ENCODE assay signal across 27 cellular contexts in genomic region chr9:18477719-18478118, GRCh38. TPM values are rescaled to one million over a fixed set of nuclear protein-coding genes. Genes with fewer than 3 reads are reported as not detected.
A peak's percentile ranks its signal among the peaks of the same experiment; 100 is the strongest.
DNase-seq lines count a peak whose midpoint lies in the region; ATAC-seq and TF ChIP-seq lines count a peak whose summit lies in the region.
"Had no signal": no experiment of that assay in that cellular context is flagged by ENCODE, and none has a peak within 500 bp of the region (broad histone marks: within the 10 kb centered on the region; RNA-seq: fewer than 3 reads in every experiment).

No MANE protein-coding gene starts in this region.

- H3K27ac ChIP-seq in fibroblast of lung (ENCODE audit: insufficient read depth, low read length) (no peak overlapping the region), osteoblast (ENCODE audit: low read depth, low read length) (peak overlapping the region; percentile 99), ovary (no peak overlapping the region)
- H3K27ac ChIP-seq: A549, body of pancreas, heart right ventricle, pancreas had no signal

- H3K36me3 Mint-ChIP-seq in activated CD4-positive, alpha-beta T cell treated with anti-CD3 and anti-CD28 coated beads, Interleukin-2, amount 10 ng/mL, durations not matched to agents 7 days and 5 days (ENCODE audit: low read depth) = no peaks in the 10 kb centered on the region
- H3K36me3 Mint-ChIP-seq: CD8-positive, alpha-beta memory T cell; naive thymus-derived CD8-positive, alpha-beta T cell had no signal

- peaks cover 26% of the 10 kb centered on the region for H3K27me3 Mint-ChIP-seq in activated CD4-positive, alpha-beta T cell treated with anti-CD3 and anti-CD28 coated beads, Interleukin-2, amount 10 ng/mL, durations not matched to agents 7 days and 5 days

- peak overlapping the region; percentile 1 for H3K4me2 ChIP-seq in fibroblast of lung (ENCODE audit: extremely low read depth, insufficient read depth, low read length)
- H3K4me2 ChIP-seq in osteoblast (ENCODE audit: insufficient read depth, low read length) = peak overlapping the region; percentile 89
- H3K4me2 ChIP-seq: A549 had no signal

- no peak for TF ChIP-seq POLR2A in ovary (IDR thresholded peaks at IDR 0.05)

- H3K27me3 ChIP-seq in MG63 (no peaks in the 10 kb centered on the region), fibroblast of lung (ENCODE audit: control insufficient read depth, insufficient read depth, low read length) (no peaks in the 10 kb centered on the region), osteoblast (ENCODE audit: insufficient read depth, low read length) (no peaks in the 10 kb centered on the region), ovary (no peaks in the 10 kb centered on the region)
- H3K27me3 ChIP-seq: body of pancreas, heart right ventricle, pancreas, suprapubic skin had no signal

- H2AFZ ChIP-seq in fibroblast of lung (ENCODE audit: low read length) (no peak overlapping the region), osteoblast (ENCODE audit: low read length) (no peak overlapping the region)

- POLR2A ChIA-PET in AG04449 (lab: Yijun Ruan, JAX) = interaction anchor here (0.6 to 2.3 kb wide), 5 partner anchors 12 to 223 kb away, joined by 3 to 21 read pairs (median 4); no protein-coding TSS in a partner anchor
- POLR2A ChIA-PET in activated CD4-positive, alpha-beta T cell treated with anti-CD3 and anti-CD28 coated beads, Interleukin-2, amount 10 ng/mL, durations not matched to agents 7 days and 5 days (lab: Charles Lee) = no interaction called here

- no peak overlapping the region for H3K27ac Mint-ChIP-seq in activated CD4-positive, alpha-beta T cell treated with anti-CD3 and anti-CD28 coated beads, Interleukin-2, amount 10 ng/mL, durations not matched to agents 7 days and 5 days
- H3K27ac Mint-ChIP-seq: CD8-positive, alpha-beta memory T cell; naive thymus-derived CD8-positive, alpha-beta T cell had no signal

- H3K79me2 ChIP-seq in fibroblast of lung (ENCODE audit: control insufficient read depth, insufficient read depth, low read length) = peaks cover 66% of the 10 kb centered on the region
- peaks cover 76% of the 10 kb centered on the region for H3K79me2 ChIP-seq in osteoblast (ENCODE audit: insufficient read depth, low read length)

- H3K4me3 Mint-ChIP-seq in activated CD4-positive, alpha-beta T cell treated with anti-CD3 and anti-CD28 coated beads, Interleukin-2, amount 10 ng/mL, durations not matched to agents 7 days and 5 days = no peak overlapping the region
- H3K4me3 Mint-ChIP-seq: CD8-positive, alpha-beta memory T cell; naive thymus-derived CD8-positive, alpha-beta T cell had no signal

- H3K9ac ChIP-seq in fibroblast of lung (ENCODE audit: insufficient read depth, low read length) = no peak overlapping the region

- no peaks in the 10 kb centered on the region for H4K20me1 ChIP-seq in fibroblast of lung (ENCODE audit: control insufficient read depth, extremely low read depth, insufficient read depth, low read length)
- H4K20me1 ChIP-seq in osteoblast (ENCODE audit: insufficient read depth, low read length) = no peaks in the 10 kb centered on the region

- CTCF ChIA-PET in AG04449 (lab: Yijun Ruan, JAX) = interaction anchor here (0.9 to 4.8 kb wide), 8 partner anchors 13 to 551 kb away, joined by 3 to 32 read pairs (median 6); no protein-coding TSS in a partner anchor
- CTCF ChIA-PET in activated CD4-positive, alpha-beta T cell treated with anti-CD3 and anti-CD28 coated beads, Interleukin-2, amount 10 ng/mL, durations not matched to agents 7 days and 5 days (lab: Charles Lee) = no interaction called here

- no peaks in the 10 kb centered on the region for H3K9me3 ChIP-seq in MG63
- H3K9me3 ChIP-seq in fibroblast of lung (ENCODE audit: control insufficient read depth, insufficient read depth, low read depth, low read length) = no peaks in the 10 kb centered on the region
- no peaks in the 10 kb centered on the region for H3K9me3 ChIP-seq in osteoblast (ENCODE audit: low read depth, low read length)
- H3K9me3 ChIP-seq in ovary = no peaks in the 10 kb centered on the region
- H3K9me3 ChIP-seq: A549, body of pancreas, heart right ventricle, pancreas, suprapubic skin had no signal

- intact Hi-C loops in ovary (cut with DNase I) = no loop called here

- H3K4me1 ChIP-seq in fibroblast of lung (ENCODE audit: control insufficient read depth, extremely low read depth, insufficient read depth, low read length) (peaks cover 4% of the 10 kb centered on the region), osteoblast (ENCODE audit: insufficient read depth, low read length) (peaks cover 83% of the 10 kb centered on the region), ovary (ENCODE audit: insufficient read depth) (peaks cover 4% of the 10 kb centered on the region)
- H3K4me1 ChIP-seq: A549 had no signal

- H3K4me3 ChIP-seq in AG04449 (ENCODE audit: low read depth, low read length) (peak overlapping the region; percentile 84), MG63 (peak overlapping the region; percentile 61), fibroblast of lung (replicated peaks in 1 of 4; ENCODE audit: control extremely low read depth in 1 of 4, insufficient read depth in 1 of 4, low read depth in 3 of 4, low read length in 4 of 4) (no peak overlapping the region), osteoblast (ENCODE audit: insufficient read depth, low read length) (peak overlapping the region; percentile 86), ovary (no peak overlapping the region)
- H3K4me3 ChIP-seq: A549, body of pancreas, heart right ventricle, pancreas, suprapubic skin had no signal

- TF ChIP-seq EP300 in ovary (IDR thresholded peaks at IDR 0.05) = no peak

- no peaks in the 10 kb centered on the region for H3K9me3 Mint-ChIP-seq in activated CD4-positive, alpha-beta T cell treated with anti-CD3 and anti-CD28 coated beads, Interleukin-2, amount 10 ng/mL, durations not matched to agents 7 days and 5 days

- DNase-seq in AG04449 (ENCODE audit: low read depth, low spot score) (no peak), MG63 (no peak), fibroblast of lung (ENCODE audit: low read depth in 2 of 2) (peak in 1 of 2 donors; percentile 55), osteoblast (ENCODE audit: insufficient read length, low spot score, missing footprints) (no peak), NCI-H2029 treated with DMSO at 0.1 percent for 48 hours (lab: John Stamatoyannopoulos, UW) (no peak), ovary (no peak)
- no peak for DNase-seq in activated CD4-positive, alpha-beta T cell treated with anti-CD3 and anti-CD28 coated beads, Interleukin-2, amount 10 ng/mL, durations not matched to agents 7 days and 5 days
- DNase-seq: activated CD4-positive, alpha-beta T cell treated with anti-CD3 and anti-CD28 coated beads, Interleukin-2, amount 50 U/mL, for 48 hours; activated gamma-delta T cell treated with Interleukin-2 at 50 U/mL for 16 hours; activated T-cell treated with anti-CD3 and anti-CD28 coated beads, Interleukin-2, amount 50 U/mL, for 48 hours; body of pancreas; CD8-positive, alpha-beta memory T cell; heart right ventricle; IMR-90; midbrain; naive thymus-derived CD8-positive, alpha-beta T cell; NCI-H146; pancreas; Right ventricle myocardium superior; small intestine; stimulated activated naive CD4-positive, alpha-beta T cell treated with Interleukin-2 at 50 U/mL for 16 hours had no signal

- H3K4me1 Mint-ChIP-seq in activated CD4-positive, alpha-beta T cell treated with anti-CD3 and anti-CD28 coated beads, Interleukin-2, amount 10 ng/mL, durations not matched to agents 7 days and 5 days = no peaks in the 10 kb centered on the region

- no peak for ATAC-seq in HG03439 (IDR thresholded peaks at IDR 0.05; ENCODE audit: unreplicated experiment)
- ATAC-seq: A549; activated CD4-positive, CD25-positive, alpha-beta regulatory T cell treated with anti-CD3 and anti-CD28 coated beads, Interleukin-2, amount 50 U/mL, for 24 hours; body of pancreas; heart right ventricle; naive thymus-derived CD8-positive, alpha-beta T cell; Panc1; pancreas had no signal

- H3K36me3 ChIP-seq in MG63 (peaks cover 31% of the 10 kb centered on the region), fibroblast of lung (ENCODE audit: control insufficient read depth, insufficient read depth, low read length) (peaks cover 3% of the 10 kb centered on the region), osteoblast (ENCODE audit: insufficient read depth, low read length) (peaks cover 18% of the 10 kb centered on the region), ovary (no peaks in the 10 kb centered on the region)
- H3K36me3 ChIP-seq: heart right ventricle, pancreas, suprapubic skin had no signal

- TF ChIP-seq CTCF in AG04449 (IDR thresholded peaks at IDR 0.05; ENCODE audit: insufficient read depth, low read length, missing control alignments) (peak; percentile 15), fibroblast of lung (conservative IDR thresholded peaks at IDR 0.05 in 1 of 2, IDR thresholded peaks at IDR 0.05 in 1 of 2; ENCODE audit: low read depth in 1 of 2, low read length in 2 of 2) (peak in 1 of 2 donors; percentile 19), osteoblast (IDR thresholded peaks at IDR 0.05; ENCODE audit: extremely low read depth, low read depth, low read length) (no peak), ovary (IDR thresholded peaks at IDR 0.05) (no peak)

RNA-seq across cellular contexts. Expression of gene ADAMTSL1, which starts 3.8 kb away (rescaled TPM):
- total RNA-seq in MG63 (2014; rRNA removed; shearing (Covaris generic); ENCODE audit: low replicate concordance) = 62.9 and 67.7 TPM in 2 replicates
- total RNA-seq in fibroblast of lung (11.6 and 27.9 TPM in 2 replicates), osteoblast (54.3 and 70.1 TPM in 2 replicates), ovary (10 to 100 TPM in 2 of 7 donors, 1 to 10 TPM in 5; 1.2 to 19.0 (median 6.1) TPM)
- polyA plus RNA-seq in fibroblast of lung (19.3 and 48.4 TPM in 2 replicates), ovary (10 to 100 TPM in 1 of 2 donors, 1 to 10 TPM in 1; 2.4 to 20.0 TPM)
- 12.5 and 30.9 TPM in 2 replicates for polyA plus RNA-seq in fibroblast of lung (2012)
- 36.2 and 101 TPM in 2 replicates for polyA minus RNA-seq in fibroblast of lung (ENCODE audit: low replicate concordance)
- not detected for total RNA-seq in activated CD4-positive, alpha-beta T cell treated with anti-CD3 and anti-CD28 coated beads, Interleukin-2, amount 10 ng/mL, durations not matched to agents 7 days and 5 days
- total RNA-seq: CD8-positive, alpha-beta memory T cell; naive thymus-derived CD8-positive, alpha-beta T cell; T-helper 2 cell treated with Interferon-gamma antibody and Interleukin-4, amounts not matched to agents 100 ng/mL and 5 ng/mL, for 36 hours had no signal
- polyA plus RNA-seq: CD8-positive, alpha-beta memory T cell; naive thymus-derived CD8-positive, alpha-beta T cell had no signal

Comparison
In these comparisons a context has a peak if more than half of its experiments do, and no peak if none do; other contexts are left out.
1. H3K4me3 ChIP-seq: peak in AG04449 (single experiment), MG63 (single experiment) and osteoblast (single experiment); none in fibroblast of lung (0 of 4) and ovary (single experiment).